Comparison of ENCODE assay signal across 10 cellular contexts in genomic region chr10:7318836-7319235, GRCh38.
A peak's percentile ranks its signal among the peaks of the same experiment; 100 is the strongest.
DNase-seq lines count a peak whose midpoint lies in the region; ATAC-seq and TF ChIP-seq lines count a peak whose summit lies in the region.
"Had no signal": no experiment of that assay in that cellular context is flagged by ENCODE, and none has a peak within 500 bp of the region (broad histone marks: within the 10 kb centered on the region; RNA-seq: fewer than 3 reads in every experiment).

No MANE protein-coding gene starts in this region.

- peak overlapping the region; percentile 5 to 64 for H3K4me3 Mint-ChIP-seq in activated T-cell treated with anti-CD3 and anti-CD28 coated beads, Interleukin-2, amount 50 U/mL, for 72 hours

- no peak for ATAC-seq in activated T-cell treated with anti-CD3 and anti-CD28 coated beads, Interleukin-2, amount 50 U/mL, for 72 hours (replicated peaks in 1 of 2)
- ATAC-seq in psoas muscle, result peak in 3 of 4 donors; percentile 56 to 67 (median 67)
- ATAC-seq in GM18519 (IDR thresholded peaks at IDR 0.05; ENCODE audit: low FRiP score, unreplicated experiment), result no peak
- ATAC-seq: Panc1 had no signal

- no peaks in the 10 kb centered on the region for H3K9me3 ChIP-seq in HEK293 (ENCODE audit: control insufficient read depth, insufficient read depth, low read depth, low read length)
- H3K9me3 ChIP-seq in psoas muscle, result no peaks in the 10 kb centered on the region
- no peaks in the 10 kb centered on the region for H3K9me3 ChIP-seq in vagina

- 14 to 26% (median 17%) methylated on average over 9 of the region's 9 CpGs for WGBS in psoas muscle, 3 donors

- H3K4me3 ChIP-seq in HEK293 (ENCODE audit: low read depth, low read length) (no peak overlapping the region), psoas muscle (no peak overlapping the region), vagina (no peak overlapping the region)

- H3K4me1 ChIP-seq in HEK293 (ENCODE audit: control insufficient read depth, insufficient read depth, low read length), result peaks cover 17% of the 10 kb centered on the region
- H3K4me1 ChIP-seq in psoas muscle, result peaks cover 8% of the 10 kb centered on the region
- H3K4me1 ChIP-seq in vagina, result peaks cover 35% of the 10 kb centered on the region

- intact Hi-C loops in psoas muscle (cut with DNase I), result no loop called here
- intact Hi-C loops in vagina (cut with DNase I), result no loop called here

- no peak overlapping the region for H3K27ac ChIP-seq in HEK293 (ENCODE audit: extremely low read depth, low read depth, low read length)
- H3K27ac ChIP-seq in psoas muscle, result no peak overlapping the region
- no peak overlapping the region for H3K27ac ChIP-seq in vagina

- TF ChIP-seq POLR2A in vagina (IDR thresholded peaks at IDR 0.05), result no peak

- H3K27me3 Mint-ChIP-seq in activated T-cell treated with anti-CD3 and anti-CD28 coated beads, Interleukin-2, amount 50 U/mL, for 72 hours (ENCODE audit: low read depth), result no peaks in the 10 kb centered on the region

- POLR2A ChIA-PET in HEK293 (lab: Yijun Ruan, JAX), result no interaction called here

- no peaks in the 10 kb centered on the region for H3K9me3 Mint-ChIP-seq in activated T-cell treated with anti-CD3 and anti-CD28 coated beads, Interleukin-2, amount 50 U/mL, for 72 hours

- no peaks in the 10 kb centered on the region for H3K36me3 ChIP-seq in HEK293 (ENCODE audit: control insufficient read depth in 2 of 2, insufficient read depth in 1 of 2, low read length in 2 of 2)
- H3K36me3 ChIP-seq in psoas muscle (ENCODE audit: insufficient read depth in 1 of 2, low read depth in 1 of 2), result no peaks in the 10 kb centered on the region
- H3K36me3 ChIP-seq in vagina, result no peaks in the 10 kb centered on the region

- TF ChIP-seq CTCF in HEK293 (tag by site-specific recombination; IDR thresholded peaks at IDR 0.05), result no peak
- no peak for TF ChIP-seq CTCF in psoas muscle (IDR thresholded peaks at IDR 0.05)
- TF ChIP-seq CTCF in vagina (IDR thresholded peaks at IDR 0.05), result no peak

- H3K4me1 Mint-ChIP-seq in activated T-cell treated with anti-CD3 and anti-CD28 coated beads, Interleukin-2, amount 50 U/mL, for 72 hours (ENCODE audit: low read depth), result peaks cover 53% of the 10 kb centered on the region

- peaks cover 10 to 17% of the 10 kb centered on the region in 2 donors for H3K36me3 Mint-ChIP-seq in activated T-cell treated with anti-CD3 and anti-CD28 coated beads, Interleukin-2, amount 50 U/mL, for 72 hours (ENCODE audit: insufficient read depth in 2 of 2)

- H3K27me3 ChIP-seq in psoas muscle (ENCODE audit: insufficient read depth in 3 of 3, low read length in 2 of 3) (no peaks in the 10 kb centered on the region), vagina (no peaks in the 10 kb centered on the region)

- DNase-seq in activated T-cell treated with anti-CD3 and anti-CD28 coated beads, Interleukin-2, amount 50 U/mL, for 72 hours, result no peak
- DNase-seq in activated T-cell treated with anti-CD3 and anti-CD28 coated beads, Interleukin-2, amount 50 U/mL, for 1 hour, result no peak
- DNase-seq in cerebellar cortex (ENCODE audit: low spot score) (peak; percentile 41), psoas muscle (no peak), vagina (ENCODE audit: extremely low spot score in 2 of 2) (no peak), SHP77 treated with DMSO at 0.1 percent for 48 hours (lab: John Stamatoyannopoulos, UW) (no peak)
- DNase-seq: stimulated activated CD4-positive, alpha-beta T cell treated with anti-CD3 and anti-CD28 coated beads, Interleukin-15, amount 100 ng/mL, for 24 hours had no signal

- no peak overlapping the region for H3K27ac Mint-ChIP-seq in activated T-cell treated with anti-CD3 and anti-CD28 coated beads, Interleukin-2, amount 50 U/mL, for 72 hours

- CTCF ChIA-PET in HEK293 (lab: Yijun Ruan, JAX), result interaction anchor here (0.7 kb wide), 1 partner anchor 199 kb away, joined by 6 read pairs; no protein-coding TSS in a partner anchor

TF ChIP-seq in HEK293, 187 proteins besides CTCF, POLR2A, EP300 and RAD21:
- TF ChIP-seq ZNF18 (tag by site-specific recombination; IDR thresholded peaks at IDR 0.05), result no peak
- TF ChIP-seq ZFHX2 (tag by site-specific recombination; conservative IDR thresholded peaks at IDR 0.05), result peak; percentile 34; the same call in 1 of the 2 replicates
- no peak for TF ChIP-seq ZNF624 (tag by site-specific recombination; IDR thresholded peaks at IDR 0.05)
- no peak for TF ChIP-seq ZNF155 (tag by site-specific recombination; IDR thresholded peaks at IDR 0.05)
- no peak for TF ChIP-seq ZNF16 (tag by site-specific recombination; IDR thresholded peaks at IDR 0.05; ENCODE audit: low read depth)
- TF ChIP-seq ZNF140 (tag by site-specific recombination; IDR thresholded peaks at IDR 0.05), result no peak
- TF ChIP-seq ZNF426 (tag by site-specific recombination; IDR thresholded peaks at IDR 0.05), result no peak
- peak; percentile 50; the same call in 1 of the 2 replicates for TF ChIP-seq SP7 (tag by site-specific recombination; IDR thresholded peaks at IDR 0.05)
- no peak for TF ChIP-seq ZNF266 (tag by site-specific recombination; IDR thresholded peaks at IDR 0.05; ENCODE audit: low read depth)
- TF ChIP-seq ZNF146 (tag by site-specific recombination; IDR thresholded peaks at IDR 0.05), result no peak
- TF ChIP-seq ZBTB26 (tag by site-specific recombination; optimal IDR thresholded peaks at IDR 0.05), result no peak
TF ChIP-seq in HEK293: peak in this region for 2.

Comparison
In these comparisons a context has a peak if more than half of its experiments do, and no peak if none do; other contexts are left out.
1. ATAC-seq: peak in psoas muscle (3 of 4); none in activated T-cell treated with anti-CD3 and anti-CD28 coated beads, Interleukin-2, amount 50 U/mL, for 72 hours (0 of 2) and GM18519 (single experiment).